ENCODE assay signal across 19 cellular contexts in genomic region chr10:46443422-46443821, GRCh38. TPM values are rescaled to one million over a fixed set of nuclear protein-coding genes. Genes with fewer than 3 reads are reported as not detected.
"Had no signal": no experiment of that assay in that cellular context is flagged by ENCODE, and none has a peak within 500 bp of the region (broad histone marks: within the 10 kb centered on the region; RNA-seq: fewer than 3 reads in every experiment).

No MANE protein-coding gene starts in this region.

RNA-seq across cellular contexts. Expression of gene NPY4R, which starts 22.3 kb away (rescaled TPM):
- total RNA-seq: activated B cell treated with CpG ODN at 0.5 μM for 24 hours; activated CD4-positive, alpha-beta memory T cell treated with anti-CD3 and anti-CD28 coated beads for 36 hours; activated CD4-positive, alpha-beta T cell treated with anti-CD3 and anti-CD28 coated beads, Interleukin-2, amount 10 ng/mL, durations not matched to agents 24 days and 14 days; activated CD8-positive, alpha-beta memory T cell treated with anti-CD3 and anti-CD28 coated beads for 36 hours; activated CD8-positive, alpha-beta T cell treated with anti-CD3 and anti-CD28 coated beads for 36 hours; activated naive CD4-positive, alpha-beta T cell treated with anti-CD3 and anti-CD28 coated beads for 36 hours; activated naive CD4-positive, alpha-beta T cell treated with anti-CD3 and anti-CD28 coated beads, Interleukin-2, amount 50 U/mL, for 72 hours; activated naive CD8-positive, alpha-beta T cell treated with anti-CD3 and anti-CD28 coated beads for 36 hours; activated T-cell treated with anti-CD3 and anti-CD28 coated beads, Interleukin-2, amount 50 U/mL, for 4 hours; activated T-cell treated with anti-CD3 and anti-CD28 coated beads, Interleukin-2, amount 50 U/mL, for 72 hours; activated T-helper 1 cell treated with anti-CD3 and anti-CD28 coated beads, Interleukin-12 subunit alpha, Interleukin-12 subunit beta, Interleukin-2, Interleukin-4 antibody, amounts not matched to agents 30 ng/mL and 10 ng/mL and 1 ng/mL, durations not matched to agents 14 hours and 24 hours and 36 hours; activated T-helper 17 cell treated with anti-CD3 and anti-CD28 coated beads, Interleukin-2, amount 50 U/mL, for 72 hours; aorta; body of pancreas; breast epithelium; T-cell; T-helper 1 cell treated with Interleukin-12 subunit alpha and Interleukin-12 subunit beta and Interleukin-4 antibody, amounts not matched to agents 30 ng/mL and 1 ng/mL, for 36 hours; T-helper 17 cell; T-helper 2 cell treated with Interferon-gamma antibody and Interleukin-4, amounts not matched to agents 100 ng/mL and 5 ng/mL, for 36 hours had no signal
- polyA plus RNA-seq: aorta had no signal
